In genomic region chr7:95794917-95795515, GRCh38 we compare ENCODE assay signal across 8 cellular contexts. TPM values are rescaled to one million over a fixed set of nuclear protein-coding genes. Genes with fewer than 3 reads are reported as not detected.
A peak's percentile ranks its signal among the peaks of the same experiment; 100 is the strongest.
DNase-seq lines count a peak whose midpoint lies in the region; ATAC-seq, FAIRE-seq and TF ChIP-seq lines count a peak whose summit lies in the region.

No MANE protein-coding gene starts in this region.

- peak; percentile 27 for DNase-seq in AG10803 (ENCODE audit: low read depth)
- DNase-seq in GM20000 (ENCODE audit: low spot score): no peak
- peak; percentile 66 for DNase-seq in NCI-H187 treated with DMSO at 0.1 percent for 48 hours (lab: John Stamatoyannopoulos, UW)
- peak; percentile 18 for DNase-seq in endothelial cell of umbilical vein (ENCODE audit: low read depth, low spot score)
- no peak for DNase-seq in medulla oblongata (ENCODE audit: extremely low spot score)
- DNase-seq in activated effector memory CD4-positive, alpha-beta T cell treated with Interleukin-2 at 50 U/mL for 16 hours: no peak

- no peak overlapping the region for H3K27ac ChIP-seq in endothelial cell of umbilical vein (ENCODE audit: insufficient read depth, low read depth, low read length)

- H3K4me2 ChIP-seq in endothelial cell of umbilical vein (ENCODE audit: insufficient read depth, low read length): no peak overlapping the region

- intact Hi-C loops in endothelial cell of umbilical vein (cut with micrococcal nuclease): loop anchor here (1.0 to 5.0 kb wide), 3 partner anchors 47 to 76 kb away; no protein-coding TSS in a partner anchor

- H3K4me3 ChIP-seq in AG10803 (ENCODE audit: low read length) (no peak overlapping the region), endothelial cell of umbilical vein (replicated peaks in 1 of 3; ENCODE audit: insufficient read depth in 1 of 3, low read depth in 1 of 3, low read length in 3 of 3) (no peak overlapping the region)

- no TSS peak for BruUV-seq in endothelial cell of umbilical vein (replicated peaks; lab: Mats Ljungman, UMichigan)

- no peaks in the 10 kb centered on the region for H4K20me1 ChIP-seq in endothelial cell of umbilical vein (replicated peaks; ENCODE audit: control insufficient read depth, extremely low read depth, insufficient read depth, low read length)

- H3K79me2 ChIP-seq in endothelial cell of umbilical vein (ENCODE audit: control insufficient read depth, insufficient read depth, low read length): no peaks in the 10 kb centered on the region

- no peaks in the 10 kb centered on the region for H3K36me3 ChIP-seq in endothelial cell of umbilical vein (ENCODE audit: control insufficient read depth in 2 of 2, extremely low read depth in 1 of 2, insufficient read depth in 2 of 2, low read length in 2 of 2)

- TF ChIP-seq CTCF in AG10803 (conservative IDR thresholded peaks at IDR 0.05; ENCODE audit: low read length): peak; percentile 63
- peak; percentile 33 for TF ChIP-seq CTCF in GM20000 (IDR thresholded peaks at IDR 0.05; ENCODE audit: extremely low read depth, missing control alignments)
- peak; percentile 38 to 46 for TF ChIP-seq CTCF in endothelial cell of umbilical vein (IDR thresholded peaks at IDR 0.05; ENCODE audit: extremely low read depth in 1 of 2, insufficient read depth in 1 of 2, low read depth in 1 of 2, low read length in 2 of 2)

- no peak for TF ChIP-seq POLR2A in endothelial cell of umbilical vein (IDR thresholded peaks at IDR 0.05; ENCODE audit: low read depth, low read length)

- no peak overlapping the region for H2AFZ ChIP-seq in endothelial cell of umbilical vein (ENCODE audit: low read depth, low read length)

- CTCF ChIA-PET in endothelial cell of umbilical vein (lab: Charles Lee): interaction anchor here (0.5 to 4.0 kb wide), 26 partner anchors 11 to 1239 kb away, joined by 3 to 100 read pairs (median 5); partner anchors contain the start of gene DYNC1I1

- peaks cover 12% of the 10 kb centered on the region for H3K4me1 ChIP-seq in endothelial cell of umbilical vein (ENCODE audit: control insufficient read depth, extremely low read depth, insufficient read depth, low read length)

- no peaks in the 10 kb centered on the region for H3K9me1 ChIP-seq in endothelial cell of umbilical vein (replicated peaks; ENCODE audit: control insufficient read depth, extremely low read depth, insufficient read depth, low read length)

- dilution Hi-C loops in endothelial cell of umbilical vein (cut with MboI; ENCODE audit: extremely low pct_ligation_motif_present, low sequenced_read_pairs): no loop called here

- POLR2A ChIA-PET in endothelial cell of umbilical vein (lab: Charles Lee): no interaction called here

- peak; percentile 75 for FAIRE-seq in endothelial cell of umbilical vein (lab: Jason Lieb, UNC)

- H3K9ac ChIP-seq in endothelial cell of umbilical vein (replicated peaks; ENCODE audit: extremely low read depth, insufficient read depth, low read length): no peak overlapping the region

- H3K27me3 ChIP-seq in endothelial cell of umbilical vein (ENCODE audit: control insufficient read depth in 2 of 2, insufficient read depth in 2 of 2, low read length in 2 of 2): no peaks in the 10 kb centered on the region

- H3K9me3 ChIP-seq in endothelial cell of umbilical vein (replicated peaks; ENCODE audit: control insufficient read depth, insufficient read depth, low read length): no peaks in the 10 kb centered on the region

- ATAC-seq in GM21723 (IDR thresholded peaks at IDR 0.05; ENCODE audit: unreplicated experiment) (no peak), HG02763 (IDR thresholded peaks at IDR 0.05; ENCODE audit: unreplicated experiment) (no peak)

TF ChIP-seq in endothelial cell of umbilical vein, 7 proteins besides CTCF, POLR2A, EP300 and RAD21:
- no peak for TF ChIP-seq JUN (IDR thresholded peaks at IDR 0.05; ENCODE audit: borderline replicate concordance, insufficient read depth, insufficient read length, low read depth)
- TF ChIP-seq MYC (IDR thresholded peaks at IDR 0.05; ENCODE audit: low read depth, low read length): no peak
- no peak for TF ChIP-seq FOS (IDR thresholded peaks at IDR 0.05; ENCODE audit: borderline replicate concordance, insufficient read depth, low read length)
- no peak for TF ChIP-seq EZH2 (IDR thresholded peaks at IDR 0.05; ENCODE audit: borderline replicate concordance, low read depth, low read length, severe bottlenecking)
- no peak for TF ChIP-seq GATA2 (IDR thresholded peaks at IDR 0.05; ENCODE audit: insufficient read depth, insufficient read length, low read depth, low read length)
- TF ChIP-seq, protein P1, sequence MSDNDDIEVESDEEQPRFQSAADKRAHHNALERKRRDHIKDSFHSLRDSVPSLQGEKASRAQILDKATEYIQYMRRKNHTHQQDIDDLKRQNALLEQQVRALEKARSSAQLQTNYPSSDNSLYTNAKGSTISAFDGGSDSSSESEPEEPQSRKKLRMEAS (IDR thresholded peaks at IDR 0.05; ENCODE audit: insufficient read depth, insufficient read length): no peak
- TF ChIP-seq POLR2AphosphoS5 (IDR thresholded peaks at IDR 0.05; ENCODE audit: insufficient read depth, low read depth, low read length): no peak

RNA-seq across cellular contexts. Expression of gene DYNC1I1, which starts 22.7 kb away (rescaled TPM):
- total RNA-seq in endothelial cell of umbilical vein: 3.3 and 3.6 TPM in 2 replicates
- 1.8 and 2.0 TPM in 2 replicates for polyA plus RNA-seq in endothelial cell of umbilical vein
- polyA plus RNA-seq in endothelial cell of umbilical vein (2011; cell fraction: cytosol; rRNA removed): 1.8 TPM in 2 replicates
- 2.5 and 2.7 TPM in 2 replicates for polyA plus RNA-seq in endothelial cell of umbilical vein (2011; cell fraction: nucleus; rRNA removed)
- 0.18 and 1.1 TPM in 2 replicates for polyA plus RNA-seq in endothelial cell of umbilical vein (2012)
- 2.5 and 4.2 TPM in 2 replicates for polyA minus RNA-seq in endothelial cell of umbilical vein
- polyA minus RNA-seq in endothelial cell of umbilical vein (2011; cell fraction: cytosol; rRNA and poly(A)+ RNA removed): not detected
- polyA minus RNA-seq in endothelial cell of umbilical vein (2011; cell fraction: nucleus; rRNA and poly(A)+ RNA removed): 6.8 and 7.3 TPM in 2 replicates

Comparison
In these comparisons a context has a peak if more than half of its experiments do, and no peak if none do; other contexts are left out.
1. DNase-seq: peak in AG10803 (single experiment), NCI-H187 treated with DMSO at 0.1 percent for 48 hours (single experiment) and endothelial cell of umbilical vein (single experiment); none in GM20000 (single experiment), medulla oblongata (single experiment) and activated effector memory CD4-positive, alpha-beta T cell treated with Interleukin-2 at 50 U/mL for 16 hours (single experiment).
2. Peak in every context shown above with its lines, with median percentiles within 50 percentile points of each other: CTCF ChIP-seq.